In the genomic region with DNA sequence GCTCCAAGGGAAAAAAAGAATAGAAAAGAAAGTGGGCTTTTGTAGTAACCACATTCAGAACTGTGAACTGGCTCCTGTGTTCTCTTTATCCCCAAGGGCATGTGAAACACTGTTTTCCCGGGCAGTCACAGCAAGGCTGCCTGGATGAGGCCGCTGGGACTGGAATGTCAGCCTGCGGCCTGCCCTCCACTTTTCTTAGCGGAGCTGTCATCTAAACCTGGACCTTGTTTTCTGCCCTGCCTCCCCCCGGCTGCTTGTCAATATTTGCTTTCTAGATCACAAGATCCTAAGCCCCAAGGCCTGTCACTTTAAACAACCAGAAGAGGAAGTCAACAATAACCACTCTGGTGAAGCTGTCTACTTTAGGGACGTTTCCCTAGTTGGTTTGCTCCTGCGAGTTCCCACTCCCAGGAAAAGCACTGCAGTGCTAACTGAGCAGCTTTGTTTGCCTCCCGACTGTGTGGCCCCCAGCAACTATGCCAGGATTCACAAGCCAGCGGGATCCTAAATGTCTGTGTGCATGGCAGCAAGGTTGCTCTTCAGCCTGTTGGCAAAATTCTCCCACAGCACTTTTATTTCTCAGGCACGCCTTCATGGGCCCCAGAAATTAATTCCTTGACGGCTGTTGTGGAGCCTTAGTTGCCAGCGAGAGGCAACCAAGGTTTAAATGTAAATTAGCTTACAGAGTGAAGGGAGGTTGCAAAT, we compare ENCODE assay signal across 8 cellular contexts. TPM values are rescaled to one million over a fixed set of nuclear protein-coding genes. Genes with fewer than 3 reads are reported as not detected.
DNase-seq lines count a peak whose midpoint lies in the region; ATAC-seq and TF ChIP-seq lines count a peak whose summit lies in the region.

No MANE protein-coding gene starts in this region.

- POLR2A ChIA-PET in PC-9 (lab: Charles Lee; ENCODE audit: unreplicated experiment): interaction anchor here (0.7 kb wide), 1 partner anchor 289 kb away, joined by 3 read pairs; no protein-coding TSS in a partner anchor

- no peaks in the 10 kb centered on the region for H3K9me3 ChIP-seq in PC-9 (ENCODE audit: insufficient read depth, low read depth)
- H3K9me3 ChIP-seq in heart right ventricle: no peaks in the 10 kb centered on the region
- H3K9me3 ChIP-seq in prostate gland: no peaks in the 10 kb centered on the region

- peaks cover 26% of the 10 kb centered on the region for H3F3A ChIP-seq in PC-9 (ENCODE audit: insufficient read depth, low read depth)

- H3K36me3 ChIP-seq in PC-9 (ENCODE audit: low read depth) (no peaks in the 10 kb centered on the region), heart right ventricle (no peaks in the 10 kb centered on the region), prostate gland (no peaks in the 10 kb centered on the region)

- peak overlapping the region; percentile 72 for H3K4me2 ChIP-seq in PC-9

- H3K4me3 ChIP-seq in PC-9 (peak overlapping the region; percentile 15; the same call in 1 of the 2 replicates), heart right ventricle (no peak overlapping the region), prostate gland (no peak overlapping the region)

- peak; percentile 96 for DNase-seq in ELF-1 (ENCODE audit: low read depth, low spot score)
- peak; percentile 40 to 62 for DNase-seq in PC-9
- peak in 1 of 2 donors; percentile 17 for DNase-seq in heart right ventricle
- peak; percentile 72 for DNase-seq in prostate gland (ENCODE audit: low spot score)
- no peak for DNase-seq in activated naive CD4-positive, alpha-beta T cell treated with anti-CD3 and anti-CD28 coated beads, Interleukin-2, amount 50 U/mL, for 72 hours (ENCODE audit: low spot score in 2 of 2)

- TF ChIP-seq POLR2A in prostate gland (IDR thresholded peaks at IDR 0.05): no peak

- no peaks in the 10 kb centered on the region for H3K9me3 Mint-ChIP-seq in activated naive CD4-positive, alpha-beta T cell treated with anti-CD3 and anti-CD28 coated beads, Interleukin-2, amount 50 U/mL, for 72 hours

- TF ChIP-seq CTCF in PC-9 (conservative IDR thresholded peaks at IDR 0.05): no peak
- TF ChIP-seq CTCF in heart right ventricle (IDR thresholded peaks at IDR 0.05): no peak
- TF ChIP-seq CTCF in prostate gland (IDR thresholded peaks at IDR 0.05): no peak

- intact Hi-C loops in PC-9 (cut with micrococcal nuclease; ENCODE audit: unreplicated experiment): loop anchor here (10.0 kb wide), 1 partner anchor 50 kb away; no protein-coding TSS in a partner anchor
- intact Hi-C loops in heart right ventricle (cut with DNase I): no loop called here
- intact Hi-C loops in prostate gland (cut with DNase I): no loop called here

- peak overlapping the region; percentile 78 for H2AFZ ChIP-seq in PC-9

- no TSS peak for BruUV-seq in PC-9 (replicated peaks; lab: Mats Ljungman, UMichigan)

- WGBS in heart right ventricle, 2 donors: 38 to 40% methylated on average over 12 of the region's 12 CpGs
- WGBS in prostate gland: 34% methylated on average over 12 of the region's 12 CpGs

- H3K79me2 ChIP-seq in PC-9 (ENCODE audit: low read depth): no peaks in the 10 kb centered on the region

- H3K27ac Mint-ChIP-seq in activated naive CD4-positive, alpha-beta T cell treated with anti-CD3 and anti-CD28 coated beads, Interleukin-2, amount 50 U/mL, for 72 hours: no peak overlapping the region

- peak overlapping the region; percentile 59 for H3K27ac ChIP-seq in PC-9
- H3K27ac ChIP-seq in heart right ventricle: peak overlapping the region in 8 of 10 donors; percentile 19 to 83 (median 37)
- peak overlapping the region; percentile 61 to 68 for H3K27ac ChIP-seq in prostate gland

- no peaks in the 10 kb centered on the region for H4K20me1 ChIP-seq in PC-9 (ENCODE audit: insufficient read depth)

- peak in 6 of 8 donors; percentile 46 to 75 (median 66) for ATAC-seq in heart right ventricle
- ATAC-seq in HG02588 (IDR thresholded peaks at IDR 0.05; ENCODE audit: unreplicated experiment): no peak
- no peak for ATAC-seq in HG03354 (IDR thresholded peaks at IDR 0.05; ENCODE audit: poor library complexity, severe bottlenecking, unreplicated experiment)
- no peak for ATAC-seq in activated naive CD4-positive, alpha-beta T cell treated with anti-CD3 and anti-CD28 coated beads, Interleukin-2, amount 50 U/mL, for 72 hours
- ATAC-seq in GM21619 (IDR thresholded peaks at IDR 0.05; ENCODE audit: unreplicated experiment): no peak

- no peaks in the 10 kb centered on the region for H3K9me2 ChIP-seq in PC-9 (ENCODE audit: insufficient read depth)

- H3K4me1 ChIP-seq in PC-9 (replicated peaks; ENCODE audit: insufficient read depth) (peaks cover 30% of the 10 kb centered on the region), heart right ventricle (peaks cover 0 to 16% (median 11%) of the 10 kb centered on the region in 9 donors), prostate gland (replicated peaks) (peaks cover 9% of the 10 kb centered on the region)

- no peaks in the 10 kb centered on the region for H3K36me3 Mint-ChIP-seq in activated naive CD4-positive, alpha-beta T cell treated with anti-CD3 and anti-CD28 coated beads, Interleukin-2, amount 50 U/mL, for 72 hours

- H3K27me3 ChIP-seq in PC-9 (ENCODE audit: insufficient read depth, low read depth) (no peaks in the 10 kb centered on the region), heart right ventricle (no peaks in the 10 kb centered on the region), prostate gland (replicated peaks; ENCODE audit: insufficient read depth) (no peaks in the 10 kb centered on the region)

- CTCF ChIA-PET in PC-9 (lab: Charles Lee): no interaction called here

RNA-seq across cellular contexts. Expression of a gene that starts 30.6 kb away (rescaled TPM):
- total RNA-seq in PC-9 (2021): 12.8 and 14.3 TPM in 2 replicates
- 1 to 10 TPM; 1.7 to 3.9 (median 2.1) TPM for total RNA-seq in heart right ventricle
- polyA plus RNA-seq in heart right ventricle: 1 to 10 TPM; 1.1 to 1.2 TPM
- total RNA-seq in prostate gland: 10 to 100 TPM; 20.7 to 24.9 TPM
- 1 to 10 TPM in 1 of 2 donors, under 1 TPM in 1; 0.34 to 1.0 TPM for total RNA-seq in activated naive CD4-positive, alpha-beta T cell treated with anti-CD3 and anti-CD28 coated beads, Interleukin-2, amount 50 U/mL, for 72 hours

RNA-seq across cellular contexts. Expression of a gene that starts 31.0 kb away (rescaled TPM):
- 112 and 119 TPM in 2 replicates for total RNA-seq in PC-9 (2021)
- total RNA-seq in heart right ventricle: 10 to 100 TPM; 39.8 to 61.0 (median 53.0) TPM
- 10 to 100 TPM; 20.9 to 21.6 TPM for polyA plus RNA-seq in heart right ventricle
- 10 to 100 TPM; 66.3 to 94.9 TPM for total RNA-seq in prostate gland
- 1 to 10 TPM; 2.1 to 3.5 TPM for total RNA-seq in activated naive CD4-positive, alpha-beta T cell treated with anti-CD3 and anti-CD28 coated beads, Interleukin-2, amount 50 U/mL, for 72 hours

Comparison
In these comparisons a context has a peak if more than half of its experiments do, and no peak if none do; other contexts are left out.
1. DNase-seq: peak in ELF-1 (single experiment), PC-9 (2 of 2) and prostate gland (single experiment); none in activated naive CD4-positive, alpha-beta T cell treated with anti-CD3 and anti-CD28 coated beads, Interleukin-2, amount 50 U/mL, for 72 hours (0 of 2).
2. ATAC-seq: peak in heart right ventricle (6 of 8); none in HG02588 (single experiment), HG03354 (single experiment), activated naive CD4-positive, alpha-beta T cell treated with anti-CD3 and anti-CD28 coated beads, Interleukin-2, amount 50 U/mL, for 72 hours (0 of 2) and GM21619 (single experiment).
3. RNA of a gene that starts 31.0 kb away (total RNA-seq): 112 to 119 TPM in PC-9, 66.3 to 94.9 TPM in prostate gland and 39.8 to 61.0 TPM in heart right ventricle; 2.1 to 3.5 TPM in activated naive CD4-positive, alpha-beta T cell treated with anti-CD3 and anti-CD28 coated beads, Interleukin-2, amount 50 U/mL, for 72 hours; every median in the first group is over 4 times any median in the second.
4. Peak in every context shown above with its lines, with median percentiles within 50 percentile points of each other: H3K27ac ChIP-seq.